1 cellular context compared by ENCODE assay signal in the genomic region with DNA sequence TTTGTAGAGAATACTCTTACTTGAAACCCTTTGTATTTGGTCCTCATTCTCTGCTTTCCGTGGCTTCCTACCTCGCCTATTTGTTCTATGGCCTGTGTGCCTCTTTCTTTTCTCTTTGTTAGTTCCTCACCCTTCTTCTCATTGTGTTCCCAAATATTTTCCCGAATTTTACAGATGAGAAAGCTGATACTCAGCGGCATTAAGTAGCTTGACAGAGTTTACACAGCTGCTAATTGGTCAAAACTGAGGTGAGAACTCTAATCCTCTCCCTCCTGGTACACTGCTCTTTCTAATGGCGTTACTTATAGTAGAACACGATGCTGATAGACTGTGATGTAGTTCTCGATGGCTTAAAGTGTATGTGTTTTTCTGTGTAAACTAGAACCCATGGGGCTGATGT.
TF ChIP-seq lines count a peak whose summit lies in the region.

No MANE protein-coding gene starts in this region.

TF ChIP-seq in GM23338, 12 proteins besides CTCF, POLR2A, EP300 and RAD21 (continued from another document):
- TF ChIP-seq, protein P1, sequence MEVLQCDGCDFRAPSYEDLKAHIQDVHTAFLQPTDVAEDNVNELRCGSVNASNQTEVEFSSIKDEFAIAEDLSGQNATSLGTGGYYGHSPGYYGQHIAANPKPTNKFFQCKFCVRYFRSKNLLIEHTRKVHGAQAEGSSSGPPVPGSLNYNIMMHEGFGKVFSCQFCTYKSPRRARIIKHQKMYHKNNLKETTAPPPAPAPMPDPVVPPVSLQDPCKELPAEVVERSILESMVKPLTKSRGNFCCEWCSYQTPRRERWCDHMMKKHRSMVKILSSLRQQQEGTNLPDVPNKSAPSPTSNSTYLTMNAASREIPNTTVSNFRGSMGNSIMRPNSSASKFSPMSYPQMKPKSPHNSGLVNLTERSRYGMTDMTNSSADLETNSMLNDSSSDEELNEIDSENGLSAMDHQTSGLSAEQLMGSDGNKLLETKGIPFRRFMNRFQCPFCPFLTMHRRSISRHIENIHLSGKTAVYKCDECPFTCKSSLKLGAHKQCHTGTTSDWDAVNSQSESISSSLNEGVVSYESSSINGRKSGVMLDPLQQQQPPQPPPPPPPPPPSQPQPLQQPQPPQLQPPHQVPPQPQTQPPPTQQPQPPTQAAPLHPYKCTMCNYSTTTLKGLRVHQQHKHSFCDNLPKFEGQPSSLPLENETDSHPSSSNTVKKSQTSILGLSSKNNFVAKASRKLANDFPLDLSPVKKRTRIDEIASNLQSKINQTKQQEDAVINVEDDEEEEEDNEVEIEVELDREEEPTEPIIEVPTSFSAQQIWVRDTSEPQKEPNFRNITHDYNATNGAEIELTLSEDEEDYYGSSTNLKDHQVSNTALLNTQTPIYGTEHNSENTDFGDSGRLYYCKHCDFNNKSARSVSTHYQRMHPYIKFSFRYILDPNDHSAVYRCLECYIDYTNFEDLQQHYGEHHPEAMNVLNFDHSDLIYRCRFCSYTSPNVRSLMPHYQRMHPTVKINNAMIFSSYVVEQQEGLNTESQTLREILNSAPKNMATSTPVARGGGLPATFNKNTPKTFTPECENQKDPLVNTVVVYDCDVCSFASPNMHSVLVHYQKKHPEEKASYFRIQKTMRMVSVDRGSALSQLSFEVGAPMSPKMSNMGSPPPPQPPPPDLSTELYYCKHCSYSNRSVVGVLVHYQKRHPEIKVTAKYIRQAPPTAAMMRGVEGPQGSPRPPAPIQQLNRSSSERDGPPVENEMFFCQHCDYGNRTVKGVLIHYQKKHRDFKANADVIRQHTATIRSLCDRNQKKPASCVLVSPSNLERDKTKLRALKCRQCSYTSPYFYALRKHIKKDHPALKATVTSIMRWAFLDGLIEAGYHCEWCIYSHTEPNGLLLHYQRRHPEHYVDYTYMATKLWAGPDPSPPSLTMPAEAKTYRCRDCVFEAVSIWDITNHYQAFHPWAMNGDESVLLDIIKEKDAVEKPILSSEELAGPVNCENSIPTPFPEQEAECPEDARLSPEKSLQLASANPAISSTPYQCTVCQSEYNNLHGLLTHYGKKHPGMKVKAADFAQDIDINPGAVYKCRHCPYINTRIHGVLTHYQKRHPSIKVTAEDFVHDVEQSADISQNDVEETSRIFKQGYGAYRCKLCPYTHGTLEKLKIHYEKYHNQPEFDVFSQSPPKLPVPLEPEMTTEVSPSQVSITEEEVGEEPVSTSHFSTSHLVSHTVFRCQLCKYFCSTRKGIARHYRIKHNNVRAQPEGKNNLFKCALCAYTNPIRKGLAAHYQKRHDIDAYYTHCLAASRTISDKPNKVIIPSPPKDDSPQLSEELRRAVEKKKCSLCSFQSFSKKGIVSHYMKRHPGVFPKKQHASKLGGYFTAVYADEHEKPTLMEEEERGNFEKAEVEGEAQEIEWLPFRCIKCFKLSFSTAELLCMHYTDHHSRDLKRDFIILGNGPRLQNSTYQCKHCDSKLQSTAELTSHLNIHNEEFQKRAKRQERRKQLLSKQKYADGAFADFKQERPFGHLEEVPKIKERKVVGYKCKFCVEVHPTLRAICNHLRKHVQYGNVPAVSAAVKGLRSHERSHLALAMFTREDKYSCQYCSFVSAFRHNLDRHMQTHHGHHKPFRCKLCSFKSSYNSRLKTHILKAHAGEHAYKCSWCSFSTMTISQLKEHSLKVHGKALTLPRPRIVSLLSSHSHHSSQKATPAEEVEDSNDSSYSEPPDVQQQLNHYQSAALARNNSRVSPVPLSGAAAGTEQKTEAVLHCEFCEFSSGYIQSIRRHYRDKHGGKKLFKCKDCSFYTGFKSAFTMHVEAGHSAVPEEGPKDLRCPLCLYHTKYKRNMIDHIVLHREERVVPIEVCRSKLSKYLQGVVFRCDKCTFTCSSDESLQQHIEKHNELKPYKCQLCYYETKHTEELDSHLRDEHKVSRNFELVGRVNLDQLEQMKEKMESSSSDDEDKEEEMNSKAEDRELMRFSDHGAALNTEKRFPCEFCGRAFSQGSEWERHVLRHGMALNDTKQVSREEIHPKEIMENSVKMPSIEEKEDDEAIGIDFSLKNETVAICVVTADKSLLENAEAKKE (CRISPR knock-in tag; IDR thresholded peaks at IDR 0.05) = no peak
TF ChIP-seq in GM23338: peak in this region for 0.
